Comparison of ENCODE assay signal across 8 cellular contexts in the genomic region with DNA sequence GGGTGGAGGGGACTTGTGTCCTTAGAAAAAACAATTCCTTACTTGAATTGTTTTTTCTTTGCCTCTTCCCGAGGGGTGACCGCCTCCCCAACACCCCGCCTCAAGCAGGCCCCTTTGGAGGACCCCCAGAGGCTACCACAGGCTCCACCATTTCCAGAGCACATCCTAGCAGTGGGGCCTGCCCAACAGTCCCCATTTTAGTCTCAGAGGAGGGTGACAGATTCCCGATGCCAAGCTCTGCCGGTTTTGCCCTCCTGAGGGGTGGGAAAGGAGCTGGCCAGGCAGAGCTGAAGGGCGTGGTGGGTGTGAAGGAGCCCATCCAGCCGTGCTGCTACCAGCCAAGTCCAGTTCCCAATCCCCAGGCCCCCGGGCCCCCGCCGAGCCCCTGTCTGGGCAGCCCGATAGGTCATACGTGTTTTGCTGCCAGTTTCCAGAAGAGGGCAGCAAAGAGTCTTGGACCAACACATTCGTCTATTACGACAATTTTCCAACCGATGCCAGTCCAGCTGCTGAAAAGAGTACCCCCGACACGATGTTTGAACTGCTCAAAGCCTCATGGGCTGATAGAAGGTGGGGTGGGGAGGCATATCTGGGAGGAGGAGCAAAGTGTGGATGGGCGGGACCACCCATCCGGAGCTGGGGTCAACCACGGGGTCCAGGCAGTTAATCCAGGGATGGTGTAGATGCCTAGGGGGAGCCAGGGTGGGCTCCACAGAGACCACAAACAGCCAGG. TPM values are rescaled to one million over a fixed set of nuclear protein-coding genes. Genes with fewer than 3 reads are reported as not detected.
DNase-seq lines count a peak whose midpoint lies in the region; ATAC-seq and TF ChIP-seq lines count a peak whose summit lies in the region.

No MANE protein-coding gene starts in this region.

- peak; percentile 42 to 72 for ATAC-seq in right cardiac atrium
- ATAC-seq in GM19328 (IDR thresholded peaks at IDR 0.05; ENCODE audit: unreplicated experiment), result no peak
- ATAC-seq in HG03378 (IDR thresholded peaks at IDR 0.05; ENCODE audit: unreplicated experiment), result no peak

- H3K27me3 ChIP-seq in adrenal gland (no peaks in the 10 kb centered on the region), right cardiac atrium (ENCODE audit: control insufficient read depth, insufficient read depth) (no peaks in the 10 kb centered on the region), sigmoid colon (no peaks in the 10 kb centered on the region)

- intact Hi-C loops in adrenal gland (cut with DNase I), result loop anchor here in 1 of 2 donors (5.0 kb wide), 1 partner anchor 75 kb away; no protein-coding TSS in a partner anchor
- intact Hi-C loops in right cardiac atrium (cut with DNase I), result loop anchor here in 1 of 4 donors (5.0 kb wide), 1 partner anchor 75 kb away; no protein-coding TSS in a partner anchor
- intact Hi-C loops in sigmoid colon (cut with DNase I), result loop anchor here (1.0 to 5.0 kb wide), 2 partner anchors 47 to 75 kb away; partner anchors contain the start of gene TBC1D16

- peak; percentile 47 to 79 (median 68) for TF ChIP-seq CTCF in adrenal gland (IDR thresholded peaks at IDR 0.05)
- peak; percentile 58 to 77 (median 68) for TF ChIP-seq CTCF in sigmoid colon (IDR thresholded peaks at IDR 0.05)

- H3K4me1 ChIP-seq in adrenal gland (replicated peaks in 1 of 2), result peaks cover 0 to 3% of the 10 kb centered on the region in 2 donors
- H3K4me1 ChIP-seq in right cardiac atrium (ENCODE audit: control insufficient read depth, insufficient read depth, low read length), result no peaks in the 10 kb centered on the region
- H3K4me1 ChIP-seq in sigmoid colon, result peaks cover 0 to 8% (median 4%) of the 10 kb centered on the region in 4 donors

- H3K4me3 ChIP-seq in adrenal gland (peak overlapping the region in 1 of 4 donors; percentile 37), right cardiac atrium (ENCODE audit: low read length) (no peak overlapping the region), sigmoid colon (peak overlapping the region in 3 of 4 donors; percentile 1 to 23 (median 3))

- TF ChIP-seq POLR2A in adrenal gland (IDR thresholded peaks at IDR 0.05), result no peak
- TF ChIP-seq POLR2A in sigmoid colon (IDR thresholded peaks at IDR 0.05), result no peak

- H3K36me3 ChIP-seq in adrenal gland (replicated peaks in 1 of 2) (no peaks in the 10 kb centered on the region), sigmoid colon (no peaks in the 10 kb centered on the region)

- no peaks in the 10 kb centered on the region for H3K9me3 ChIP-seq in adrenal gland (replicated peaks in 1 of 3)
- no peaks in the 10 kb centered on the region for H3K9me3 ChIP-seq in right cardiac atrium (ENCODE audit: control insufficient read depth, low read length)
- H3K9me3 ChIP-seq in sigmoid colon, result no peaks in the 10 kb centered on the region

- TF ChIP-seq EP300 in sigmoid colon (IDR thresholded peaks at IDR 0.05), result no peak

- H3K27ac ChIP-seq in adrenal gland, result no peak overlapping the region
- H3K27ac ChIP-seq in right cardiac atrium (ENCODE audit: low read length), result no peak overlapping the region
- H3K27ac ChIP-seq in sigmoid colon, result no peak overlapping the region

- 23 to 35% (median 26%) methylated on average over 14 to 20 of the region's 20 CpGs for WGBS in adrenal gland, 4 donors
- 31% methylated on average over 20 of the region's 20 CpGs for WGBS in right cardiac atrium
- 27 to 28% methylated on average over 20 of the region's 20 CpGs for WGBS in sigmoid colon, 2 donors

- DNase-seq in GM03348 (ENCODE audit: low spot score) (peak; percentile 88), NCI-H146 (lab: John Stamatoyannopoulos, UW) (peak; percentile 72), SW480 (ENCODE audit: low spot score) (peak; percentile 70), adrenal gland (peak; percentile 67 to 85 (median 75)), right cardiac atrium (peak; percentile 58 to 75 (median 73)), sigmoid colon (peak; percentile 82)

RNA-seq across cellular contexts. Expression of gene GAA, which starts 18.8 kb away (rescaled TPM):
- total RNA-seq in adrenal gland (100 to 1,000 TPM in 5 of 8 donors, 10 to 100 TPM in 3; 68.6 to 170 (median 126) TPM), right cardiac atrium (10 to 100 TPM; 36.3 to 51.3 (median 45.2) TPM), sigmoid colon (10 to 100 TPM; 38.5 to 74.2 (median 54.4) TPM)
- polyA plus RNA-seq in adrenal gland (10 to 100 TPM in 2 of 3 donors, 1 to 10 TPM in 1; 5.6 to 96.5 (median 52.3) TPM), right cardiac atrium (37.5 TPM), sigmoid colon (10 to 100 TPM; 13.8 to 35.7 (median 30.7) TPM)

RNA-seq across cellular contexts. Expression of gene CCDC40, which starts 46.1 kb away (rescaled TPM):
- total RNA-seq in adrenal gland (10 to 100 TPM in 3 of 8 donors, 1 to 10 TPM in 5; 3.0 to 15.7 (median 7.6) TPM), right cardiac atrium (1 to 10 TPM; 6.9 to 10.0 (median 7.9) TPM), sigmoid colon (10 to 100 TPM in 1 of 4 donors, 1 to 10 TPM in 3; 5.3 to 25.8 (median 6.4) TPM)
- polyA plus RNA-seq in adrenal gland (10 to 100 TPM in 1 of 3 donors, 1 to 10 TPM in 2; 2.1 to 11.6 (median 3.7) TPM), right cardiac atrium (4.9 TPM), sigmoid colon (1 to 10 TPM in 1 of 3 donors, not detected in 2; 1.4 TPM)

RNA-seq across cellular contexts. Expression of gene TBC1D16, which starts 46.9 kb away (rescaled TPM):
- 10 to 100 TPM; 22.5 to 62.5 (median 40.7) TPM for total RNA-seq in adrenal gland
- polyA plus RNA-seq in adrenal gland, result 10 to 100 TPM in 1 of 3 donors, 1 to 10 TPM in 2; 4.2 to 12.9 (median 6.0) TPM
- 10 to 100 TPM; 18.5 to 27.8 (median 22.1) TPM for total RNA-seq in right cardiac atrium
- polyA plus RNA-seq in right cardiac atrium, result 9.9 TPM
- total RNA-seq in sigmoid colon, result 10 to 100 TPM; 15.1 to 21.9 (median 16.2) TPM
- 10 to 100 TPM in 1 of 3 donors, 1 to 10 TPM in 2; 3.6 to 17.2 (median 4.2) TPM for polyA plus RNA-seq in sigmoid colon

Comparison
In these comparisons a context has a peak if more than half of its experiments do, and no peak if none do; other contexts are left out.
1. ATAC-seq: peak in right cardiac atrium (2 of 2); none in GM19328 (single experiment) and HG03378 (single experiment).
2. Peak in every context shown above with its lines, with median percentiles within 50 percentile points of each other: DNase-seq.